Comparison of ENCODE assay signal across 17 cellular contexts in the genomic region with DNA sequence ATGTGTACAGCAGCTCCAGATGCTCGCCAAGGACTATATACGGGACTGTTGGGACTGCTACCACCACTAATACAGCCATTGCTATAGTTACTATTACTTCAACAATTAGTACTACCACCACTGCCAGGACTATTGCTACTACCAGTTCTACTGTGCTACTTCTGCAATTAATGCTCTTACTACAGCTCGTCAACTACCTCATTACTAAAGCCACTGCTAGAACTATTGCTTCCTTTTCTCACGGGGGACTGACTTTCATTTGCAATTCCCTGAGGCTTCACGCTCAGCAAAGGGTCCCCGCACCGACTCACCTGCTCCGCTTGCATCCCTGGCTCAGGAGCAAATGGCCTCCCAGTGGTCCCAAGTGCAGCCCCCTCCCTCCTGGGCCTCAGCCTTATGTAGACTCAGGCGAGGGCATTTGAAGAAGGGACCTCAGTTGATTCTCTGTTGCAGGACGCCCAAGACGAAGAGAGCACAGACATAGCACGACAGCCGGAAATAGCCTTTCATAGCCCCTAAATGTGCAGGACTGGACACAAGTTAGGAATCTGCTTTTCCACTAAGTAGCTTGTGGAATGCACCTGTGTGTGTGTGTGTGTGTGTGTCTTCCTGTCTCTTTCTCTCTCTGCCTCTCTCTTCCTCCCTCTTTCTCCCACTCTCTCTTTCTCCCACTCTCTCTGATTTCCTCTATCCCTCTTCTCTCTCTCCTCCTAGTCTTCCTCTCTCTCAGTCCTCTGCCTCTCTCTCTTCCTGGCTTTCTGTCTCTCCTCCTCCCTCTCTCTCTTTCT.
DNase-seq lines count a peak whose midpoint lies in the region; ATAC-seq and TF ChIP-seq lines count a peak whose summit lies in the region.
"Had no signal": no experiment of that assay in that cellular context is flagged by ENCODE, and none has a peak within 500 bp of the region (broad histone marks: within the 10 kb centered on the region; RNA-seq: fewer than 3 reads in every experiment).

No MANE protein-coding gene starts in this region.

- no peaks in the 10 kb centered on the region for H3K36me3 ChIP-seq in neuronal stem cell (replicated peaks in 1 of 2; ENCODE audit: control insufficient read depth in 2 of 2, insufficient read depth in 2 of 2, low read length in 2 of 2)
- H3K36me3 ChIP-seq: SJSA1 had no signal

- POLR2A ChIA-PET in WTC11 (lab: Charles Lee), result no interaction called here

- no peak overlapping the region for H3K4me3 ChIP-seq in neuronal stem cell (ENCODE audit: low read length in 2 of 2)
- H3K4me3 ChIP-seq: SJSA1 had no signal

- H3K14ac ChIP-seq in neuronal stem cell (ENCODE audit: low read length), result no peak overlapping the region

- no peak overlapping the region for H3K23ac ChIP-seq in neuronal stem cell (ENCODE audit: low read depth, low read length, poor library complexity)

- H3K9ac ChIP-seq in neuronal stem cell (ENCODE audit: low read depth, low read length, poor library complexity), result no peak overlapping the region

- H2BK120ac ChIP-seq in neuronal stem cell (ENCODE audit: low read depth, low read length), result no peak overlapping the region

- H3K4ac ChIP-seq in neuronal stem cell (ENCODE audit: low read length), result no peak overlapping the region

- no peak overlapping the region for H2AK5ac ChIP-seq in neuronal stem cell (ENCODE audit: low read depth, low read length)

- H3K4me2 ChIP-seq in neuronal stem cell (ENCODE audit: insufficient read depth, low read length, poor library complexity, severe bottlenecking), result no peak overlapping the region

- H2BK12ac ChIP-seq in neuronal stem cell (ENCODE audit: low read length), result no peak overlapping the region

- H2BK15ac ChIP-seq in neuronal stem cell (ENCODE audit: low read length), result no peak overlapping the region

- H3K36me3 Mint-ChIP-seq in WTC11, result no peaks in the 10 kb centered on the region

- H3K4me3 Mint-ChIP-seq in WTC11, result no peak overlapping the region
- H3K4me3 Mint-ChIP-seq: H9, T-helper 17 cell had no signal

- H3K27ac ChIP-seq in neuronal stem cell (replicated peaks; ENCODE audit: low read length), result no peak overlapping the region
- H3K27ac ChIP-seq: RWPE1, SJSA1 had no signal

- peak overlapping the region; percentile 55 for H3K18ac ChIP-seq in neuronal stem cell (ENCODE audit: low read length)

- CTCF ChIA-PET in WTC11 (lab: Charles Lee), result no interaction called here

- peaks cover 10% of the 10 kb centered on the region for H3K4me1 Mint-ChIP-seq in WTC11
- H3K4me1 Mint-ChIP-seq: T-helper 17 cell had no signal

- no peaks in the 10 kb centered on the region for H3K4me1 ChIP-seq in neuronal stem cell (ENCODE audit: control insufficient read depth in 2 of 2, insufficient read depth in 1 of 2, low read depth in 1 of 2, low read length in 2 of 2)
- H3K4me1 ChIP-seq: SJSA1 had no signal

- H2BK5ac ChIP-seq in neuronal stem cell (ENCODE audit: low read length), result no peak overlapping the region

- peaks cover 6% of the 10 kb centered on the region for H3K9me3 Mint-ChIP-seq in WTC11

- WGBS in neuronal stem cell (ENCODE audit: extremely low coverage in 2 of 2, insufficient read length in 2 of 2, insufficient replicate concordance in 1 of 2), 2 donors, result no CpG with 5 or more reads among the region's 13 CpGs

- no peak overlapping the region for H4K91ac ChIP-seq in neuronal stem cell (ENCODE audit: low read depth, low read length, poor library complexity)

- DNase-seq in EH (ENCODE audit: low read depth) (peak; percentile 63), NOMO-1 (lab: John Stamatoyannopoulos, UW; ENCODE audit: unreplicated experiment in 2 of 2) (peak; percentile 36 to 66), WTC11 (ENCODE audit: low spot score) (no peak), neuronal stem cell (ENCODE audit: low spot score) (no peak), dermis blood vessel endothelial cell (no peak), CD1c-positive myeloid dendritic cell (ENCODE audit: extremely low spot score) (no peak)
- DNase-seq: C1 segment of cervical spinal cord, H9, NCI-H1092, NCI-H1694, NCI-H446, NCI-H748 treated with DMSO at 0.1 percent for 48 hours, OCI-M1, T-helper 17 cell had no signal

- ATAC-seq in WTC11, result peak; percentile 43
- ATAC-seq in GM18870 (IDR thresholded peaks at IDR 0.05; ENCODE audit: unreplicated experiment), result no peak
- ATAC-seq: T-helper 17 cell had no signal

- peak overlapping the region; percentile 30 for H2AFZ ChIP-seq in neuronal stem cell (ENCODE audit: low read length)

- H3K27ac Mint-ChIP-seq in WTC11, result no peak overlapping the region
- H3K27ac Mint-ChIP-seq: H9, T-helper 17 cell had no signal

- no peaks in the 10 kb centered on the region for H3K27me3 ChIP-seq in neuronal stem cell (ENCODE audit: control insufficient read depth in 3 of 3, insufficient read depth in 3 of 3, low read depth in 1 of 3, low read length in 3 of 3)
- H3K27me3 ChIP-seq: SJSA1 had no signal

- TF ChIP-seq CTCF in WTC11 (IDR thresholded peaks at IDR 0.05), result no peak

- H4K8ac ChIP-seq in neuronal stem cell (ENCODE audit: low read depth, low read length), result no peak overlapping the region

- peaks cover 9% of the 10 kb centered on the region for H3K27me3 Mint-ChIP-seq in WTC11 (ENCODE audit: low read depth)
- H3K27me3 Mint-ChIP-seq: T-helper 17 cell had no signal

- peaks cover 0 to 1% of the 10 kb centered on the region in 2 donors for H3K9me3 ChIP-seq in neuronal stem cell (replicated peaks in 1 of 2; ENCODE audit: control insufficient read depth in 2 of 2, insufficient read depth in 1 of 2, low read depth in 1 of 2, low read length in 2 of 2)
- H3K9me3 ChIP-seq: SJSA1 had no signal

- no peaks in the 10 kb centered on the region for H3K79me1 ChIP-seq in neuronal stem cell (ENCODE audit: low read depth, low read length)

TF ChIP-seq in WTC11, 78 proteins besides CTCF, POLR2A, EP300 and RAD21 (continues in another document):
- TF ChIP-seq TCF7 (CRISPR knock-in tag; IDR thresholded peaks at IDR 0.05; ENCODE audit: low read depth) (no peak), NR1H2 (CRISPR knock-in tag; IDR thresholded peaks at IDR 0.05) (no peak), CBFB (CRISPR knock-in tag; IDR thresholded peaks at IDR 0.05; ENCODE audit: low read depth) (no peak), OVOL2 (CRISPR knock-in tag; IDR thresholded peaks at IDR 0.05; ENCODE audit: borderline replicate concordance) (no peak), TEAD1 (CRISPR knock-in tag; IDR thresholded peaks at IDR 0.05) (no peak), FOXK1 (CRISPR knock-in tag; IDR thresholded peaks at IDR 0.05) (no peak), ZNF138 (CRISPR knock-in tag; conservative IDR thresholded peaks at IDR 0.05) (no peak)
- TF ChIP-seq, protein P1, sequence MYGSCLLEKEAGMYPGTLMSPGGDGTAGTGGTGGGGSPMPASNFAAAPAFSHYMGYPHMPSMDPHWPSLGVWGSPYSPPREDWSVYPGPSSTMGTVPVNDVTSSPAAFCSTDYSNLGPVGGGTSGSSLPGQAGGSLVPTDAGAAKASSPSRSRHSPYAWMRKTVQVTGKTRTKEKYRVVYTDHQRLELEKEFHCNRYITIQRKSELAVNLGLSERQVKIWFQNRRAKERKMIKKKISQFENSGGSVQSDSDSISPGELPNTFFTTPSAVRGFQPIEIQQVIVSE (CRISPR knock-in tag; IDR thresholded peaks at IDR 0.05; ENCODE audit: borderline replicate concordance), result no peak
- TF ChIP-seq, protein P2, sequence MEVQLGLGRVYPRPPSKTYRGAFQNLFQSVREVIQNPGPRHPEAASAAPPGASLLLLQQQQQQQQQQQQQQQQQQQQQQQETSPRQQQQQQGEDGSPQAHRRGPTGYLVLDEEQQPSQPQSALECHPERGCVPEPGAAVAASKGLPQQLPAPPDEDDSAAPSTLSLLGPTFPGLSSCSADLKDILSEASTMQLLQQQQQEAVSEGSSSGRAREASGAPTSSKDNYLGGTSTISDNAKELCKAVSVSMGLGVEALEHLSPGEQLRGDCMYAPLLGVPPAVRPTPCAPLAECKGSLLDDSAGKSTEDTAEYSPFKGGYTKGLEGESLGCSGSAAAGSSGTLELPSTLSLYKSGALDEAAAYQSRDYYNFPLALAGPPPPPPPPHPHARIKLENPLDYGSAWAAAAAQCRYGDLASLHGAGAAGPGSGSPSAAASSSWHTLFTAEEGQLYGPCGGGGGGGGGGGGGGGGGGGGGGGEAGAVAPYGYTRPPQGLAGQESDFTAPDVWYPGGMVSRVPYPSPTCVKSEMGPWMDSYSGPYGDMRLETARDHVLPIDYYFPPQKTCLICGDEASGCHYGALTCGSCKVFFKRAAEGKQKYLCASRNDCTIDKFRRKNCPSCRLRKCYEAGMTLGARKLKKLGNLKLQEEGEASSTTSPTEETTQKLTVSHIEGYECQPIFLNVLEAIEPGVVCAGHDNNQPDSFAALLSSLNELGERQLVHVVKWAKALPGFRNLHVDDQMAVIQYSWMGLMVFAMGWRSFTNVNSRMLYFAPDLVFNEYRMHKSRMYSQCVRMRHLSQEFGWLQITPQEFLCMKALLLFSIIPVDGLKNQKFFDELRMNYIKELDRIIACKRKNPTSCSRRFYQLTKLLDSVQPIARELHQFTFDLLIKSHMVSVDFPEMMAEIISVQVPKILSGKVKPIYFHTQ (CRISPR knock-in tag; IDR thresholded peaks at IDR 0.05), result no peak
- TF ChIP-seq, protein P3, sequence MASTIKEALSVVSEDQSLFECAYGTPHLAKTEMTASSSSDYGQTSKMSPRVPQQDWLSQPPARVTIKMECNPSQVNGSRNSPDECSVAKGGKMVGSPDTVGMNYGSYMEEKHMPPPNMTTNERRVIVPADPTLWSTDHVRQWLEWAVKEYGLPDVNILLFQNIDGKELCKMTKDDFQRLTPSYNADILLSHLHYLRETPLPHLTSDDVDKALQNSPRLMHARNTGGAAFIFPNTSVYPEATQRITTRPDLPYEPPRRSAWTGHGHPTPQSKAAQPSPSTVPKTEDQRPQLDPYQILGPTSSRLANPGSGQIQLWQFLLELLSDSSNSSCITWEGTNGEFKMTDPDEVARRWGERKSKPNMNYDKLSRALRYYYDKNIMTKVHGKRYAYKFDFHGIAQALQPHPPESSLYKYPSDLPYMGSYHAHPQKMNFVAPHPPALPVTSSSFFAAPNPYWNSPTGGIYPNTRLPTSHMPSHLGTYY (CRISPR knock-in tag; IDR thresholded peaks at IDR 0.05), result no peak
- TF ChIP-seq, protein P4, sequence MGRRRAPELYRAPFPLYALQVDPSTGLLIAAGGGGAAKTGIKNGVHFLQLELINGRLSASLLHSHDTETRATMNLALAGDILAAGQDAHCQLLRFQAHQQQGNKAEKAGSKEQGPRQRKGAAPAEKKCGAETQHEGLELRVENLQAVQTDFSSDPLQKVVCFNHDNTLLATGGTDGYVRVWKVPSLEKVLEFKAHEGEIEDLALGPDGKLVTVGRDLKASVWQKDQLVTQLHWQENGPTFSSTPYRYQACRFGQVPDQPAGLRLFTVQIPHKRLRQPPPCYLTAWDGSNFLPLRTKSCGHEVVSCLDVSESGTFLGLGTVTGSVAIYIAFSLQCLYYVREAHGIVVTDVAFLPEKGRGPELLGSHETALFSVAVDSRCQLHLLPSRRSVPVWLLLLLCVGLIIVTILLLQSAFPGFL (CRISPR knock-in tag; IDR thresholded peaks at IDR 0.05; ENCODE audit: borderline replicate concordance), result no peak

Comparison
In these comparisons a context has a peak if more than half of its experiments do, and no peak if none do; other contexts are left out.
1. DNase-seq: peak in EH (single experiment) and NOMO-1 (2 of 2); none in WTC11 (single experiment), neuronal stem cell (single experiment), dermis blood vessel endothelial cell (single experiment) and CD1c-positive myeloid dendritic cell (single experiment).